Comparison of ENCODE assay signal across 26 cellular contexts in genomic region chr11:19253149-19253540, GRCh38. TPM values are rescaled to one million over a fixed set of nuclear protein-coding genes. Genes with fewer than 3 reads are reported as not detected.
DNase-seq lines count a peak whose midpoint lies in the region; ATAC-seq and TF ChIP-seq lines count a peak whose summit lies in the region.
"Had no signal": no experiment of that assay in that cellular context is flagged by ENCODE, and none has a peak within 500 bp of the region (broad histone marks: within the 10 kb centered on the region; RNA-seq: fewer than 3 reads in every experiment).

No MANE protein-coding gene starts in this region.

- peak in 1 of 2 donors; percentile 14 for TF ChIP-seq EP300 in tibial nerve (IDR thresholded peaks at IDR 0.05)

- H3K27ac ChIP-seq in tibial nerve: no peak overlapping the region
- H3K27ac ChIP-seq: adrenal gland, coronary artery, HL-60, ovary had no signal

- TF ChIP-seq POLR2A in tibial nerve (IDR thresholded peaks at IDR 0.05) (no peak), lower leg skin (IDR thresholded peaks at IDR 0.05) (no peak)

- DNase-seq in DMS53 treated with DMSO at 0.1 percent for 48 hours (lab: John Stamatoyannopoulos, UW; ENCODE audit: unreplicated experiment) (peak; percentile 91), NCI-H146 (lab: John Stamatoyannopoulos, UW) (peak; percentile 70), SK-N-DZ (ENCODE audit: low spot score) (peak; percentile 18), mucosa of descending colon (peak; percentile 55 to 64 (median 58)), tibial nerve (ENCODE audit: low spot score in 2 of 2) (no peak), lower leg skin (ENCODE audit: low spot score in 2 of 2) (no peak)
- DNase-seq: activated CD4-positive, alpha-beta memory T cell treated with anti-CD3 and anti-CD28 coated beads for 36 hours; activated CD4-positive, CD25-positive, alpha-beta regulatory T cell; activated naive CD4-positive, alpha-beta T cell; adrenal gland; DMS 273 treated with DMSO at 0.1 percent for 48 hours; H9; head of caudate nucleus; IMR-90; natural killer cell; NCI-H1694; ovary; stimulated activated naive CD8-positive, alpha-beta T cell treated with anti-CD3 and anti-CD28 coated beads, Interleukin-15, amount 100 ng/mL, for 72 hours; T-helper 9 cell had no signal

- H3K9me3 ChIP-seq in mucosa of descending colon (no peaks in the 10 kb centered on the region), tibial nerve (peaks cover 0 to 4% (median 0%) of the 10 kb centered on the region in 4 donors)
- H3K9me3 ChIP-seq: adrenal gland, ovary had no signal

- no peaks in the 10 kb centered on the region for H3K36me3 ChIP-seq in mucosa of descending colon (ENCODE audit: low read depth)
- H3K36me3 ChIP-seq in tibial nerve: no peaks in the 10 kb centered on the region
- H3K36me3 ChIP-seq: adrenal gland, ovary had no signal

- H3K4me1 ChIP-seq in mucosa of descending colon (ENCODE audit: low read depth) (no peaks in the 10 kb centered on the region), tibial nerve (no peaks in the 10 kb centered on the region)
- H3K4me1 ChIP-seq: adrenal gland had no signal

- intact Hi-C loops in mucosa of descending colon (cut with DNase I, micrococcal nuclease) (no loop called here), lower leg skin (cut with DNase I; ENCODE audit: low total_unique reads) (no loop called here)

- ATAC-seq in mucosa of descending colon (peak; percentile 87), GM21619 (IDR thresholded peaks at IDR 0.05; ENCODE audit: unreplicated experiment) (no peak)
- ATAC-seq: natural killer cell; right cardiac atrium; stimulated activated naive CD8-positive, alpha-beta T cell treated with anti-CD3 and anti-CD28 coated beads, Interleukin-15, amount 100 ng/mL, for 72 hours had no signal

- H3K27me3 ChIP-seq in tibial nerve: no peaks in the 10 kb centered on the region
- H3K27me3 ChIP-seq: adrenal gland, ovary had no signal

- 51 to 54% methylated on average over 3 of the region's 3 CpGs for WGBS in tibial nerve, 2 donors
- WGBS in lower leg skin, 2 donors: 73 to 75% methylated on average over 3 of the region's 3 CpGs

- no peak for TF ChIP-seq CTCF in mucosa of descending colon (IDR thresholded peaks at IDR 0.05)
- no peak for TF ChIP-seq CTCF in tibial nerve (IDR thresholded peaks at IDR 0.05)
- no peak for TF ChIP-seq CTCF in lower leg skin (IDR thresholded peaks at IDR 0.05)

- no peak overlapping the region for H3K4me3 ChIP-seq in mucosa of descending colon
- no peak overlapping the region for H3K4me3 ChIP-seq in tibial nerve
- no peak overlapping the region for H3K4me3 ChIP-seq in lower leg skin (ENCODE audit: low read depth, poor library complexity, severe bottlenecking)
- H3K4me3 ChIP-seq: adrenal gland, coronary artery, ovary had no signal

RNA-seq across cellular contexts. Expression of gene E2F8, which starts 12.4 kb away (rescaled TPM):
- 5.4 TPM in 2 replicates for polyA plus RNA-seq in SK-N-DZ (2014; cell fraction: cytosol; rRNA removed)
- polyA plus RNA-seq in SK-N-DZ (2014; cell fraction: nucleus; rRNA removed): 7.5 and 15.7 TPM in 2 replicates
- 10 to 100 TPM in 1 of 3 donors, 1 to 10 TPM in 2; 1.7 to 10.4 (median 5.1) TPM for total RNA-seq in mucosa of descending colon
- not detected for total RNA-seq in tibial nerve
- total RNA-seq in lower leg skin: 1 to 10 TPM in 2 of 4 donors, under 1 TPM in 2; 0.57 to 4.8 (median 1.4) TPM
- polyA plus RNA-seq: CD14-positive monocyte had no signal

RNA-seq across cellular contexts. Expression of gene CSRP3, which starts 51.4 kb away (rescaled TPM):
- polyA plus RNA-seq in SK-N-DZ (2014; cell fraction: cytosol; rRNA removed): not detected in 2 replicates
- not detected in 2 replicates for polyA plus RNA-seq in SK-N-DZ (2014; cell fraction: nucleus; rRNA removed)
- under 1 TPM in 1 of 3 donors, not detected in 2; 0.94 TPM for total RNA-seq in mucosa of descending colon
- total RNA-seq in tibial nerve: not detected
- not detected for total RNA-seq in lower leg skin
- total RNA-seq: activated CD4-positive, alpha-beta memory T cell treated with anti-CD3 and anti-CD28 coated beads for 36 hours; adrenal gland; fibroblast of lung; H9; IMR-90; M059J; natural killer cell had no signal
- polyA plus RNA-seq: CD14-positive monocyte, fibroblast of lung, IMR-90 had no signal

Comparison
In these comparisons a context has a peak if more than half of its experiments do, and no peak if none do; other contexts are left out.
1. DNase-seq: peak in DMS53 treated with DMSO at 0.1 percent for 48 hours (single experiment), NCI-H146 (single experiment), SK-N-DZ (single experiment) and mucosa of descending colon (3 of 3); none in tibial nerve (0 of 2) and lower leg skin (0 of 2).